Comparison of ENCODE assay signal across 13 cellular contexts in genomic region chr2:62586981-62587380, GRCh38.
A peak's percentile ranks its signal among the peaks of the same experiment; 100 is the strongest.
DNase-seq lines count a peak whose midpoint lies in the region; ATAC-seq and TF ChIP-seq lines count a peak whose summit lies in the region.
"Had no signal": no experiment of that assay in that cellular context is flagged by ENCODE, and none has a peak within 500 bp of the region (broad histone marks: within the 10 kb centered on the region; RNA-seq: fewer than 3 reads in every experiment).

No MANE protein-coding gene starts in this region.

- H3K27me3 Mint-ChIP-seq in MCF 10A (ENCODE audit: insufficient read depth, unreplicated experiment): no peaks in the 10 kb centered on the region

- CTCF ChIA-PET in MCF 10A (lab: Yijun Ruan, JAX): no interaction called here

- peaks cover 8% of the 10 kb centered on the region for H3K9me3 Mint-ChIP-seq in MCF 10A (ENCODE audit: unreplicated experiment)
- H3K9me3 Mint-ChIP-seq: activated naive CD8-positive, alpha-beta T cell treated with anti-CD3 and anti-CD28 coated beads, Interleukin-2, amount 10 ng/mL, durations not matched to agents 7 days and 5 days had no signal

- TF ChIP-seq CTCF in MCF 10A (IDR thresholded peaks at IDR 0.05; ENCODE audit: unreplicated experiment): no peak

- no TSS peak for BruUV-seq in MCF 10A (replicated peaks; lab: Mats Ljungman, UMichigan)

- ATAC-seq in HG03469 (IDR thresholded peaks at IDR 0.05; ENCODE audit: unreplicated experiment): peak; percentile 62

- H3K4me3 Mint-ChIP-seq in MCF 10A (ENCODE audit: unreplicated experiment): no peak overlapping the region
- H3K4me3 Mint-ChIP-seq: activated naive CD8-positive, alpha-beta T cell treated with anti-CD3 and anti-CD28 coated beads, Interleukin-2, amount 10 ng/mL, durations not matched to agents 7 days and 5 days; CD14-positive monocyte; immature natural killer cell had no signal

- intact Hi-C loops in MCF 10A (cut with micrococcal nuclease): no loop called here

- POLR2A ChIA-PET in MCF 10A (lab: Yijun Ruan, JAX): no interaction called here

- peak; percentile 42 for DNase-seq in Daoy (ENCODE audit: low read depth)
- peak; percentile 74 for DNase-seq in amniotic epithelial cell (ENCODE audit: low read depth)
- DNase-seq in medulla oblongata (ENCODE audit: extremely low spot score): peak; percentile 76
- DNase-seq in NAMALWA (ENCODE audit: low spot score): no peak
- DNase-seq in MCF 10A (ENCODE audit: unreplicated experiment): no peak
- DNase-seq in NCI-H446 (lab: John Stamatoyannopoulos, UW): no peak
- DNase-seq in NCI-H2029 treated with DMSO at 0.1 percent for 48 hours (lab: John Stamatoyannopoulos, UW): no peak
- DNase-seq: activated CD8-positive, alpha-beta memory T cell treated with anti-CD3 and anti-CD28 coated beads for 24 hours; activated naive CD8-positive, alpha-beta T cell treated with anti-CD3 and anti-CD28 coated beads, Interleukin-2, amount 10 ng/mL, durations not matched to agents 7 days and 5 days; immature natural killer cell; stimulated activated naive CD4-positive, alpha-beta T cell had no signal

- no peaks in the 10 kb centered on the region for H3K4me1 Mint-ChIP-seq in MCF 10A (ENCODE audit: insufficient read depth, unreplicated experiment)
- H3K4me1 Mint-ChIP-seq: activated naive CD8-positive, alpha-beta T cell treated with anti-CD3 and anti-CD28 coated beads, Interleukin-2, amount 10 ng/mL, durations not matched to agents 7 days and 5 days; CD14-positive monocyte; immature natural killer cell had no signal

- no peaks in the 10 kb centered on the region for H3K36me3 Mint-ChIP-seq in MCF 10A (ENCODE audit: insufficient read depth, unreplicated experiment)
- H3K36me3 Mint-ChIP-seq: activated naive CD8-positive, alpha-beta T cell treated with anti-CD3 and anti-CD28 coated beads, Interleukin-2, amount 10 ng/mL, durations not matched to agents 7 days and 5 days; CD14-positive monocyte; immature natural killer cell had no signal

- H3K27ac Mint-ChIP-seq in MCF 10A (ENCODE audit: low read depth, unreplicated experiment): no peak overlapping the region
- H3K27ac Mint-ChIP-seq: activated naive CD8-positive, alpha-beta T cell treated with anti-CD3 and anti-CD28 coated beads, Interleukin-2, amount 10 ng/mL, durations not matched to agents 7 days and 5 days; immature natural killer cell had no signal

Comparison
In these comparisons a context has a peak if more than half of its experiments do, and no peak if none do; other contexts are left out.
1. DNase-seq: peak in Daoy (single experiment), amniotic epithelial cell (single experiment) and medulla oblongata (single experiment); none in NAMALWA (single experiment), MCF 10A (single experiment), NCI-H446 (0 of 2) and NCI-H2029 treated with DMSO at 0.1 percent for 48 hours (single experiment).